Comparison of ENCODE assay signal across 8 cellular contexts in the genomic region with DNA sequence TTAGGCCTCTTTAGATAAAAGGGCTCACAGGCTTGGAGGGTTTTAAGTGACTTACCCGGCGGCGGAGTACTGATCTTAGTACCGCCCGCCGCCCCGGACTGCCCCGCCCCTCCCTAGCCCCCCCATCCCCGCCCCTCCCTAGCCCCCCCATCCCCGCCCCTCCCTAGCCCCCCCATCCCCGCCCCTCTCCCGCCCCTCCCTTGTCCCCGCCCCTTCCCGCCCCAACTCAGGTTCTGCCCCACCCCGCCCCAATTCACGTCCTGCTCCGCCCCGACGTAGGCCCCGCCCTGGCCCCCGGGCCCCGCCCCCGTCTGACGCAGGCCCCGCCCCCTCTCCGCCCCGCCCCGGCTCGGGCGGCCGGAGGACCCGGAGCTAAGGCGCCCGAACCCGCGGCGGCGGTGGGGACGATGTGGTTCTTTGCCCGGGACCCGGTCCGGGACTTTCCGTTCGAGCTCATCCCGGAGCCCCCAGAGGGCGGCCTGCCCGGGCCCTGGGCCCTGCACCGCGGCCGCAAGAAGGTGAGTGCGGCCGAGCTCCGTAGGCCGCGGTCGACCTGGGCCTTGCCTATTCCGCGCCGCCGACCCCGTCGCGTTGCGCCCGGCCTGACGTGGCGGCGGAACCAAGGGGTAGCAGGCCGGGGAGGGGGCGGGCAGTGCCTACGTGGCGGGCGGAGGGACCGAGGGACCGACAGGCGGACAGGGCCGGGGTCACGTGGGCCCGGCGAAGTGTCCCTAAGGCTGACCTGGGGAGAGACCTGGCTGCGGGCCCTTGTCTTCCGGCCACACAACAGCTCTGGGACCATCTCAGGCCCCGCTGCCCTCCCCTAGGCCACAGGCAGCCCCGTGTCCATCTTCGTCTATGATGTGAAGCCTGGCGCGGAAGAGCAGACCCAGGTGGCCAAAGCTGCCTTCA. TPM values are rescaled to one million over a fixed set of nuclear protein-coding genes. Genes with fewer than 3 reads are reported as not detected.
DNase-seq lines count a peak whose midpoint lies in the region; ATAC-seq and TF ChIP-seq lines count a peak whose summit lies in the region.

TSS of gene SCYL1 (plus strand) at position 337 of the 912 bp plus-strand sequence. CDS start at position 408, 71 bp downstream.

- H3K27me3 Mint-ChIP-seq in HFFc6 (ENCODE audit: insufficient read depth): peaks cover 2% of the 10 kb centered on the region
- no peaks in the 10 kb centered on the region for H3K27me3 Mint-ChIP-seq in activated CD4-positive, alpha-beta memory T cell treated with anti-CD3 and anti-CD28 coated beads, Interleukin-2, amount 10 ng/mL, durations not matched to agents 7 days and 5 days

- H3K9me3 Mint-ChIP-seq in HFFc6: peaks cover 4% of the 10 kb centered on the region; the same call in 1 of the 2 replicates
- no peaks in the 10 kb centered on the region for H3K9me3 Mint-ChIP-seq in activated CD4-positive, alpha-beta memory T cell treated with anti-CD3 and anti-CD28 coated beads, Interleukin-2, amount 10 ng/mL, durations not matched to agents 7 days and 5 days

- ATAC-seq in lower lobe of right lung: peak; percentile 95 to 97

- peak within 1 kb of the TSS; percentile 67 for H3K4me3 ChIP-seq in GM06990 (replicated peaks; ENCODE audit: low read depth, low read length)
- H3K4me3 ChIP-seq in lower lobe of right lung: peak within 1 kb of the TSS; percentile 99

- H3K4me3 Mint-ChIP-seq in HFFc6: peak within 1 kb of the TSS; percentile 96
- H3K4me3 Mint-ChIP-seq in activated CD4-positive, alpha-beta memory T cell treated with anti-CD3 and anti-CD28 coated beads, Interleukin-2, amount 10 ng/mL, durations not matched to agents 7 days and 5 days: peak within 1 kb of the TSS; percentile 80

- peaks cover 42% of the 10 kb centered on the region for H3K4me1 ChIP-seq in lower lobe of right lung

- DNase-seq in GM06990 (ENCODE audit: extremely low read depth, insufficient read length) (peak; percentile 74), HFFc6 (peak; percentile 41), NCI-H446 treated with DMSO at 0.1 percent for 48 hours (lab: John Stamatoyannopoulos, UW) (peak; percentile 52), ecto neural progenitor cell (ENCODE audit: low spot score) (peak; percentile 94), lower lobe of right lung (peak; percentile 85), MV-4-11 (lab: John Stamatoyannopoulos, UW) (no peak)
- DNase-seq in activated CD4-positive, alpha-beta memory T cell treated with anti-CD3 and anti-CD28 coated beads, Interleukin-2, amount 10 ng/mL, durations not matched to agents 7 days and 5 days: peak; percentile 86
- DNase-seq in stimulated activated CD4-positive, alpha-beta T cell treated with anti-CD3 and anti-CD28 coated beads, TNF-alpha, amount 100 ng/mL, for 1 hour (ENCODE audit: low read depth in 3 of 3, low spot score in 1 of 3): peak; percentile 64 to 83 (median 77)

- H3K27me3 ChIP-seq in GM06990 (replicated peaks; ENCODE audit: control insufficient read depth, insufficient read depth, low read length): no peaks in the 10 kb centered on the region
- no peaks in the 10 kb centered on the region for H3K27me3 ChIP-seq in lower lobe of right lung (ENCODE audit: low read depth)

- H3K36me3 Mint-ChIP-seq in HFFc6 (ENCODE audit: low read depth): peaks cover 14% of the 10 kb centered on the region
- peaks cover 23% of the 10 kb centered on the region for H3K36me3 Mint-ChIP-seq in activated CD4-positive, alpha-beta memory T cell treated with anti-CD3 and anti-CD28 coated beads, Interleukin-2, amount 10 ng/mL, durations not matched to agents 7 days and 5 days (ENCODE audit: low read depth)

- POLR2A ChIA-PET in activated CD4-positive, alpha-beta memory T cell treated with anti-CD3 and anti-CD28 coated beads, Interleukin-2, amount 10 ng/mL, durations not matched to agents 7 days and 5 days (lab: Charles Lee): interaction anchor here (0.6 to 4.5 kb wide), 29 partner anchors 9 to 350 kb away, joined by 3 to 39 read pairs (median 4); partner anchors contain the start of genes DPF2, FRMD8, MALAT1 and MUS81

- intact Hi-C loops in lower lobe of right lung (cut with DNase I): no loop called here

- H3K9me3 ChIP-seq in lower lobe of right lung: no peaks in the 10 kb centered on the region

- TF ChIP-seq CTCF in GM06990 (IDR thresholded peaks at IDR 0.05; ENCODE audit: insufficient read depth, low read length, poor library complexity, severe bottlenecking) (no peak), HFFc6 (IDR thresholded peaks at IDR 0.05) (no peak), lower lobe of right lung (IDR thresholded peaks at IDR 0.05) (no peak)

- peak within 1 kb of the TSS; percentile 80 for H3K27ac Mint-ChIP-seq in HFFc6
- H3K27ac Mint-ChIP-seq in activated CD4-positive, alpha-beta memory T cell treated with anti-CD3 and anti-CD28 coated beads, Interleukin-2, amount 10 ng/mL, durations not matched to agents 7 days and 5 days: peak within 1 kb of the TSS; percentile 83

- H3K36me3 ChIP-seq in GM06990 (ENCODE audit: control insufficient read depth, insufficient read depth, low read length): peaks cover 11% of the 10 kb centered on the region
- peaks cover 37% of the 10 kb centered on the region for H3K36me3 ChIP-seq in lower lobe of right lung

- peaks cover 8% of the 10 kb centered on the region for H3K4me1 Mint-ChIP-seq in HFFc6 (ENCODE audit: low read depth)
- peaks cover 57% of the 10 kb centered on the region for H3K4me1 Mint-ChIP-seq in activated CD4-positive, alpha-beta memory T cell treated with anti-CD3 and anti-CD28 coated beads, Interleukin-2, amount 10 ng/mL, durations not matched to agents 7 days and 5 days

- peak within 1 kb of the TSS; percentile 95 for H3K27ac ChIP-seq in lower lobe of right lung

- CTCF ChIA-PET in activated CD4-positive, alpha-beta memory T cell treated with anti-CD3 and anti-CD28 coated beads, Interleukin-2, amount 10 ng/mL, durations not matched to agents 7 days and 5 days (lab: Charles Lee): interaction anchor here (0.7 to 1.1 kb wide), 8 partner anchors 15 to 110 kb away, joined by 3 to 4 read pairs (median 3); no protein-coding TSS in a partner anchor

RNA-seq across cellular contexts. Expression of gene SCYL1, which starts in this region (rescaled TPM):
- 100 to 1,000 TPM; 120 to 137 (median 126) TPM for total RNA-seq in HFFc6 (2021; fragmentation: NEBNext Ultra II Directional; extraction: Animal tissue kit (Norgen Biotek cat#: 25700))
- total RNA-seq in activated CD4-positive, alpha-beta memory T cell treated with anti-CD3 and anti-CD28 coated beads, Interleukin-2, amount 10 ng/mL, durations not matched to agents 7 days and 5 days: 10 to 100 TPM; 56.9 to 58.5 TPM
- total RNA-seq in lower lobe of right lung: 61.2 TPM
